13 cellular contexts compared by ENCODE assay signal in genomic region chr7:137882806-137883205, GRCh38. TPM values are rescaled to one million over a fixed set of nuclear protein-coding genes. Genes with fewer than 3 reads are reported as not detected.
DNase-seq lines count a peak whose midpoint lies in the region; ATAC-seq, FAIRE-seq and TF ChIP-seq lines count a peak whose summit lies in the region.
"Had no signal": no experiment of that assay in that cellular context is flagged by ENCODE, and none has a peak within 500 bp of the region (broad histone marks: within the 10 kb centered on the region; RNA-seq: fewer than 3 reads in every experiment).

No MANE protein-coding gene starts in this region.

- H3K27ac Mint-ChIP-seq in activated T-helper 2 cell treated with anti-CD3 and anti-CD28 coated beads, Interferon-gamma antibody, Interleukin-2, Interleukin-4, amounts not matched to agents 10 μg/mL and 5 μg/mL and 100 μg/mL, durations not matched to agents 14 hours and 24 hours and 36 hours: peak overlapping the region; percentile 2
- H3K27ac Mint-ChIP-seq: activated naive CD8-positive, alpha-beta T cell had no signal

- no peaks in the 10 kb centered on the region for H3K9me3 Mint-ChIP-seq in activated T-helper 2 cell treated with anti-CD3 and anti-CD28 coated beads, Interferon-gamma antibody, Interleukin-2, Interleukin-4, amounts not matched to agents 10 μg/mL and 5 μg/mL and 100 μg/mL, durations not matched to agents 14 hours and 24 hours and 36 hours

- peaks cover 17% of the 10 kb centered on the region for H3K4me1 Mint-ChIP-seq in activated T-helper 2 cell treated with anti-CD3 and anti-CD28 coated beads, Interferon-gamma antibody, Interleukin-2, Interleukin-4, amounts not matched to agents 10 μg/mL and 5 μg/mL and 100 μg/mL, durations not matched to agents 14 hours and 24 hours and 36 hours (ENCODE audit: low read depth)

- TF ChIP-seq CTCF in right atrium auricular region (IDR thresholded peaks at IDR 0.05) (no peak), fibroblast of the aortic adventitia (IDR thresholded peaks at IDR 0.05; ENCODE audit: insufficient read depth, low read length) (no peak), uterus (IDR thresholded peaks at IDR 0.05) (no peak)

- no peak for TF ChIP-seq POLR2A in uterus (IDR thresholded peaks at IDR 0.05)

- peaks cover 0 to 57% of the 10 kb centered on the region in 2 donors for H3K4me1 ChIP-seq in right atrium auricular region
- peaks cover 0 to 13% of the 10 kb centered on the region in 2 donors for H3K4me1 ChIP-seq in uterus
- no peaks in the 10 kb centered on the region for H3K4me1 ChIP-seq in small intestine (ENCODE audit: control insufficient read depth in 2 of 2, insufficient read depth in 1 of 2, low read depth in 1 of 2, low read length in 1 of 2)

- no peaks in the 10 kb centered on the region for H3K27me3 Mint-ChIP-seq in activated T-helper 2 cell treated with anti-CD3 and anti-CD28 coated beads, Interferon-gamma antibody, Interleukin-2, Interleukin-4, amounts not matched to agents 10 μg/mL and 5 μg/mL and 100 μg/mL, durations not matched to agents 14 hours and 24 hours and 36 hours (ENCODE audit: low read depth)
- H3K27me3 Mint-ChIP-seq: activated naive CD8-positive, alpha-beta T cell had no signal

- H3K9me3 ChIP-seq in right atrium auricular region (peaks cover 0 to 6% of the 10 kb centered on the region in 2 donors), uterus (no peaks in the 10 kb centered on the region), small intestine (ENCODE audit: control insufficient read depth, low read depth) (no peaks in the 10 kb centered on the region)

- H3K4me3 Mint-ChIP-seq in activated T-helper 2 cell treated with anti-CD3 and anti-CD28 coated beads, Interferon-gamma antibody, Interleukin-2, Interleukin-4, amounts not matched to agents 10 μg/mL and 5 μg/mL and 100 μg/mL, durations not matched to agents 14 hours and 24 hours and 36 hours (ENCODE audit: low read depth): no peak overlapping the region
- H3K4me3 Mint-ChIP-seq: activated naive CD8-positive, alpha-beta T cell had no signal

- H3K36me3 ChIP-seq in right atrium auricular region: peaks cover 59% of the 10 kb centered on the region
- H3K36me3 ChIP-seq in uterus: no peaks in the 10 kb centered on the region
- H3K36me3 ChIP-seq in small intestine (ENCODE audit: control insufficient read depth in 2 of 2, insufficient read depth in 2 of 2, low read length in 2 of 2): peaks cover 11 to 38% of the 10 kb centered on the region in 2 donors

- FAIRE-seq in small intestine (lab: Jason Lieb, UNC): no peak
- FAIRE-seq: GM12891 had no signal

- intact Hi-C loops in Right ventricle myocardium superior (cut with DNase I): no loop called here
- intact Hi-C loops in activated T-helper 2 cell treated with anti-CD3 and anti-CD28 coated beads, Interferon-gamma antibody, Interleukin-2, Interleukin-4, amounts not matched to agents 10 μg/mL and 5 μg/mL and 100 μg/mL, durations not matched to agents 14 hours and 24 hours and 36 hours (cut with micrococcal nuclease): loop anchor here (1.0 kb wide), 1 partner anchor 12 kb away; no protein-coding TSS in a partner anchor
- intact Hi-C loops in uterus (cut with DNase I; ENCODE audit: low total_unique reads): no loop called here

- no peak for DNase-seq in right atrium auricular region (ENCODE audit: low spot score)
- DNase-seq in Right ventricle myocardium superior: no peak
- DNase-seq in activated T-helper 2 cell treated with anti-CD3 and anti-CD28 coated beads, Interferon-gamma antibody, Interleukin-2, Interleukin-4, amounts not matched to agents 10 μg/mL and 5 μg/mL and 100 μg/mL, durations not matched to agents 14 hours and 24 hours and 36 hours (ENCODE audit: low spot score): no peak
- DNase-seq in fibroblast of the aortic adventitia (ENCODE audit: low read depth): peak; percentile 63
- no peak for DNase-seq in uterus
- no peak for DNase-seq in small intestine
- DNase-seq in activated CD4-positive, alpha-beta T cell treated with anti-CD3 and anti-CD28 coated beads for 1 hour: no peak
- DNase-seq: NCI-H1930 had no signal

- H3K4me3 ChIP-seq in right atrium auricular region: no peak overlapping the region
- no peak overlapping the region for H3K4me3 ChIP-seq in fibroblast of the aortic adventitia (ENCODE audit: low read depth, low read length)
- H3K4me3 ChIP-seq in uterus: no peak overlapping the region
- no peak overlapping the region for H3K4me3 ChIP-seq in small intestine (ENCODE audit: low read depth in 1 of 2, low read length in 2 of 2)
- H3K4me3 ChIP-seq: SK-N-MC had no signal

- H3K27ac ChIP-seq in right atrium auricular region (peak overlapping the region; percentile 75 to 89), uterus (peak overlapping the region; percentile 52 to 67), small intestine (ENCODE audit: low read depth in 1 of 2, low read length in 1 of 2) (no peak overlapping the region)
- H3K27ac ChIP-seq: KMS-11, SK-N-MC had no signal

- H3K36me3 Mint-ChIP-seq in activated T-helper 2 cell treated with anti-CD3 and anti-CD28 coated beads, Interferon-gamma antibody, Interleukin-2, Interleukin-4, amounts not matched to agents 10 μg/mL and 5 μg/mL and 100 μg/mL, durations not matched to agents 14 hours and 24 hours and 36 hours (ENCODE audit: low read depth): peaks cover 59% of the 10 kb centered on the region

- ATAC-seq in Right ventricle myocardium superior (ENCODE audit: poor library complexity) (no peak), GM18861 (IDR thresholded peaks at IDR 0.05; ENCODE audit: unreplicated experiment) (no peak)

- no peaks in the 10 kb centered on the region for H3K27me3 ChIP-seq in right atrium auricular region
- H3K27me3 ChIP-seq in uterus: no peaks in the 10 kb centered on the region
- no peaks in the 10 kb centered on the region for H3K27me3 ChIP-seq in small intestine (ENCODE audit: control insufficient read depth in 2 of 2, insufficient read depth in 2 of 2, low read length in 2 of 2)

RNA-seq across cellular contexts. Expression of gene DGKI, which starts 36.0 kb away (rescaled TPM):
- total RNA-seq in right atrium auricular region (1 to 10 TPM; 4.4 to 5.9 TPM), Right ventricle myocardium superior (1.4 TPM), fibroblast of the aortic adventitia (ENCODE audit: low replicate concordance) (2.0 and 4.7 TPM in 2 replicates), uterus (1 to 10 TPM; 1.0 to 8.5 (median 4.1) TPM)
- total RNA-seq in activated T-helper 2 cell treated with anti-CD3 and anti-CD28 coated beads, Interferon-gamma antibody, Interleukin-2, Interleukin-4, amounts not matched to agents 10 μg/mL and 5 μg/mL and 100 μg/mL, durations not matched to agents 14 hours and 24 hours and 36 hours: 2.8 and 3.9 TPM in 2 replicates
- under 1 TPM in 1 of 3 donors, not detected in 2; 0.54 TPM for polyA plus RNA-seq in small intestine

Comparison
In these comparisons a context has a peak if more than half of its experiments do, and no peak if none do; other contexts are left out.
1. H3K27ac ChIP-seq: peak in right atrium auricular region (2 of 2) and uterus (2 of 2); none in small intestine (0 of 2).